Comparison of ENCODE assay signal across 15 cellular contexts in the genomic region with DNA sequence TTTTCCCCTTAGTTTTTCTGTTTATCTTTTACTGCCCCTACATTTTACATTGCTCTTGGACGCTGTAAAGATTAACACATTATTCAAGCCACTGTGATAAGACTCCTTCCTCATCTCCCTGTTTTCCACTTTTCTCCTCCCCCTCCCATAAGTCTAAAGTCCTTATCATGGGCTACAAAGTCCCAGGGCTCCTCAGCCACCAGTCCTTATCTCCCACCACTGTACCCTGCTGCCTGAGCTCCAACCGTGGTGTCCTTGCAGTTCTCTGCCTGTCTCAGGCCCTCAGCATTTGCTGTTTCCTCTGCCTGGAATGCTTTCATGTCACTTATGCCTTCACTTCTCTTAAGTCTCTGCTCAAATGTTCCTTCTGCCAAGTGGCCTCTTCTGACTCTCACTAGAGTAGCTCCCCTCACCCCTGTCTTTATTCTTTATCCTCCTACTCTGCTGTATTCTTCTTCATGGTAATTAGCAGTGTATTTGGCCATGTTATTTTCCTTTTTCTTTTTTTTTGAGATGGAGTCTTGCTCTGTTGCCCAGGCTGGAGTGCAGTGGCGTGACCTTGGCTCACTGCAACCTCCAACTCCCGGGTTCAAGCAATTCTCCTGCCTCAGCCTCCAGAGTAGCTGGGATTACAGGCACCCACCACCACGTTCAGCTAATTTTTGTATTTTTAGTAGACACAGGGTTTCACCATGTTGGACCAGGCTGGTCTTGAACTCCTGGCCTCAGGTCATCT. TPM values are rescaled to one million over a fixed set of nuclear protein-coding genes. Genes with fewer than 3 reads are reported as not detected.
A peak's percentile ranks its signal among the peaks of the same experiment; 100 is the strongest.
DNase-seq lines count a peak whose midpoint lies in the region; ATAC-seq, FAIRE-seq and TF ChIP-seq lines count a peak whose summit lies in the region.
"Had no signal": no experiment of that assay in that cellular context is flagged by ENCODE, and none has a peak within 500 bp of the region (broad histone marks: within the 10 kb centered on the region; RNA-seq: fewer than 3 reads in every experiment).

No MANE protein-coding gene starts in this region.

- no peaks in the 10 kb centered on the region for H3K4me1 ChIP-seq in small intestine (ENCODE audit: control insufficient read depth in 2 of 2, insufficient read depth in 1 of 2, low read depth in 1 of 2, low read length in 1 of 2)
- H3K4me1 ChIP-seq in breast epithelium, result no peaks in the 10 kb centered on the region

- peak overlapping the region; percentile 89 for H3K27ac Mint-ChIP-seq in activated CD4-positive, alpha-beta T cell treated with anti-CD3 and anti-CD28 coated beads, Interleukin-2, amount 10 ng/mL, durations not matched to agents 24 days and 14 days
- peak overlapping the region; percentile 88 for H3K27ac Mint-ChIP-seq in activated naive CD8-positive, alpha-beta T cell treated with anti-CD3 and anti-CD28 coated beads, Interleukin-2, amount 10 ng/mL, durations not matched to agents 7 days and 5 days

- TF ChIP-seq POLR2A in breast epithelium (IDR thresholded peaks at IDR 0.05), result no peak

- H3K27ac ChIP-seq in small intestine (ENCODE audit: low read depth in 1 of 2, low read length in 1 of 2) (peak overlapping the region in 1 of 2 donors; percentile 53), breast epithelium (no peak overlapping the region)
- H3K27ac ChIP-seq: thoracic aorta had no signal

- TF ChIP-seq CTCF in breast epithelium (IDR thresholded peaks at IDR 0.05), result no peak

- 63 to 74% (median 70%) methylated on average over 5 of the region's 5 CpGs for WGBS in small intestine, 3 donors

- H3K9me3 ChIP-seq in small intestine (ENCODE audit: control insufficient read depth, low read depth) (no peaks in the 10 kb centered on the region), breast epithelium (no peaks in the 10 kb centered on the region)
- H3K9me3 ChIP-seq: HAP-1, thoracic aorta had no signal

- H3K4me3 ChIP-seq in small intestine (ENCODE audit: low read depth in 1 of 2, low read length in 2 of 2) (no peak overlapping the region), breast epithelium (no peak overlapping the region)
- H3K4me3 ChIP-seq: HAP-1, thoracic aorta had no signal

- POLR2A ChIA-PET in activated naive CD8-positive, alpha-beta T cell treated with anti-CD3 and anti-CD28 coated beads, Interleukin-2, amount 10 ng/mL, durations not matched to agents 7 days and 5 days (lab: Charles Lee), result interaction anchor here (0.6 to 3.8 kb wide), 2 partner anchors 11 to 1662 kb away, joined by 3 to 14 read pairs; a partner anchor contains a TSS

- H3K36me3 ChIP-seq in small intestine (ENCODE audit: control insufficient read depth in 2 of 2, insufficient read depth in 2 of 2, low read length in 2 of 2) (peaks cover 7% of the 10 kb centered on the region in 2 donors), breast epithelium (peaks cover 8% of the 10 kb centered on the region)

- FAIRE-seq in small intestine (lab: Jason Lieb, UNC), result no peak

- H3K4me1 Mint-ChIP-seq in activated CD4-positive, alpha-beta T cell treated with anti-CD3 and anti-CD28 coated beads, Interleukin-2, amount 10 ng/mL, durations not matched to agents 24 days and 14 days, result peaks cover 19% of the 10 kb centered on the region
- H3K4me1 Mint-ChIP-seq in activated naive CD8-positive, alpha-beta T cell treated with anti-CD3 and anti-CD28 coated beads, Interleukin-2, amount 10 ng/mL, durations not matched to agents 7 days and 5 days, result peaks cover 15% of the 10 kb centered on the region

- ATAC-seq in activated naive CD8-positive, alpha-beta T cell treated with anti-CD3 and anti-CD28 coated beads, Interleukin-2, amount 10 ng/mL, durations not matched to agents 7 days and 5 days (ENCODE audit: low read depth), result no peak
- no peak for ATAC-seq in GM18909 (IDR thresholded peaks at IDR 0.05; ENCODE audit: poor library complexity, unreplicated experiment)

- H3K27me3 ChIP-seq in small intestine (ENCODE audit: control insufficient read depth in 2 of 2, insufficient read depth in 2 of 2, low read length in 2 of 2) (no peaks in the 10 kb centered on the region), breast epithelium (no peaks in the 10 kb centered on the region)

- DNase-seq in activated CD4-positive, alpha-beta T cell treated with anti-CD3 and anti-CD28 coated beads, Interleukin-2, amount 10 ng/mL, durations not matched to agents 24 days and 14 days, result no peak
- DNase-seq in activated CD4-positive, alpha-beta T cell treated with anti-CD3 and anti-CD28 coated beads, Interleukin-2, amount 50 U/mL, for 48 hours, result no peak
- DNase-seq in MV-4-11 (lab: John Stamatoyannopoulos, UW) (peak; percentile 38), small intestine (peak; percentile 68), breast epithelium (ENCODE audit: low spot score in 2 of 2) (no peak), pons (ENCODE audit: low spot score) (no peak)
- no peak for DNase-seq in activated naive CD8-positive, alpha-beta T cell treated with anti-CD3 and anti-CD28 coated beads, Interleukin-2, amount 10 ng/mL, durations not matched to agents 7 days and 5 days
- DNase-seq: cortex of kidney, DMS153, hypothalamus, NCI-H2227 treated with DMSO at 0.1 percent for 48 hours, occipital lobe had no signal

- H3K4me3 Mint-ChIP-seq in activated CD4-positive, alpha-beta T cell treated with anti-CD3 and anti-CD28 coated beads, Interleukin-2, amount 10 ng/mL, durations not matched to agents 24 days and 14 days, result peak overlapping the region; percentile 56
- H3K4me3 Mint-ChIP-seq in activated naive CD8-positive, alpha-beta T cell treated with anti-CD3 and anti-CD28 coated beads, Interleukin-2, amount 10 ng/mL, durations not matched to agents 7 days and 5 days, result peak overlapping the region; percentile 67

- H3K9me3 Mint-ChIP-seq in activated CD4-positive, alpha-beta T cell treated with anti-CD3 and anti-CD28 coated beads, Interleukin-2, amount 10 ng/mL, durations not matched to agents 24 days and 14 days, result no peaks in the 10 kb centered on the region
- no peaks in the 10 kb centered on the region for H3K9me3 Mint-ChIP-seq in activated naive CD8-positive, alpha-beta T cell treated with anti-CD3 and anti-CD28 coated beads, Interleukin-2, amount 10 ng/mL, durations not matched to agents 7 days and 5 days

- no peaks in the 10 kb centered on the region for H3K27me3 Mint-ChIP-seq in activated CD4-positive, alpha-beta T cell treated with anti-CD3 and anti-CD28 coated beads, Interleukin-2, amount 10 ng/mL, durations not matched to agents 24 days and 14 days
- H3K27me3 Mint-ChIP-seq in activated naive CD8-positive, alpha-beta T cell treated with anti-CD3 and anti-CD28 coated beads, Interleukin-2, amount 10 ng/mL, durations not matched to agents 7 days and 5 days, result no peaks in the 10 kb centered on the region

- H3K36me3 Mint-ChIP-seq in activated CD4-positive, alpha-beta T cell treated with anti-CD3 and anti-CD28 coated beads, Interleukin-2, amount 10 ng/mL, durations not matched to agents 24 days and 14 days (ENCODE audit: low read depth), result peaks cover 40% of the 10 kb centered on the region
- H3K36me3 Mint-ChIP-seq in activated naive CD8-positive, alpha-beta T cell treated with anti-CD3 and anti-CD28 coated beads, Interleukin-2, amount 10 ng/mL, durations not matched to agents 7 days and 5 days, result peaks cover 15% of the 10 kb centered on the region

- intact Hi-C loops in activated CD4-positive, alpha-beta T cell treated with anti-CD3 and anti-CD28 coated beads, Interleukin-2, amount 10 ng/mL, durations not matched to agents 24 days and 14 days (cut with micrococcal nuclease), result loop anchor here (10.0 kb wide), 2 partner anchors 66 to 106 kb away; no protein-coding TSS in a partner anchor
- intact Hi-C loops in breast epithelium (cut with DNase I; ENCODE audit: low total_unique reads), result no loop called here

RNA-seq across cellular contexts. Expression of a gene that starts 10.8 kb away (rescaled TPM):
- 31.8 and 33.7 TPM in 2 replicates for total RNA-seq in activated CD4-positive, alpha-beta T cell treated with anti-CD3 and anti-CD28 coated beads, Interleukin-2, amount 10 ng/mL, durations not matched to agents 24 days and 14 days
- 10 to 100 TPM; 37.7 to 38.5 TPM for total RNA-seq in activated naive CD8-positive, alpha-beta T cell treated with anti-CD3 and anti-CD28 coated beads, Interleukin-2, amount 10 ng/mL, durations not matched to agents 7 days and 5 days
- polyA plus RNA-seq in small intestine, result 1 to 10 TPM; 4.1 to 8.1 (median 6.5) TPM
- 10 to 100 TPM; 24.3 to 36.4 (median 30.2) TPM for total RNA-seq in breast epithelium

RNA-seq across cellular contexts. Expression of a gene that starts 17.7 kb away (rescaled TPM):
- 78.9 and 93.7 TPM in 2 replicates for total RNA-seq in activated CD4-positive, alpha-beta T cell treated with anti-CD3 and anti-CD28 coated beads, Interleukin-2, amount 10 ng/mL, durations not matched to agents 24 days and 14 days
- total RNA-seq in activated naive CD8-positive, alpha-beta T cell treated with anti-CD3 and anti-CD28 coated beads, Interleukin-2, amount 10 ng/mL, durations not matched to agents 7 days and 5 days, result 10 to 100 TPM; 61.2 to 67.6 TPM
- polyA plus RNA-seq in small intestine, result 10 to 100 TPM in 1 of 3 donors, 1 to 10 TPM in 2; 2.7 to 12.9 (median 2.9) TPM
- 10 to 100 TPM; 15.5 to 27.8 (median 22.6) TPM for total RNA-seq in breast epithelium

RNA-seq across cellular contexts. Expression of a gene that starts 20.9 kb away (rescaled TPM):
- 98.0 and 101 TPM in 2 replicates for total RNA-seq in activated CD4-positive, alpha-beta T cell treated with anti-CD3 and anti-CD28 coated beads, Interleukin-2, amount 10 ng/mL, durations not matched to agents 24 days and 14 days
- total RNA-seq in activated naive CD8-positive, alpha-beta T cell treated with anti-CD3 and anti-CD28 coated beads, Interleukin-2, amount 10 ng/mL, durations not matched to agents 7 days and 5 days, result 10 to 100 TPM; 76.9 to 80.0 TPM
- 10 to 100 TPM; 38.9 to 70.0 (median 40.0) TPM for polyA plus RNA-seq in small intestine
- total RNA-seq in breast epithelium, result 100 to 1,000 TPM; 111 to 148 (median 121) TPM

Comparison
In these comparisons a context has a peak if more than half of its experiments do, and no peak if none do; other contexts are left out.
1. DNase-seq: peak in MV-4-11 (single experiment) and small intestine (single experiment); none in activated CD4-positive, alpha-beta T cell treated with anti-CD3 and anti-CD28 coated beads, Interleukin-2, amount 10 ng/mL, durations not matched to agents 24 days and 14 days (single experiment), activated CD4-positive, alpha-beta T cell treated with anti-CD3 and anti-CD28 coated beads, Interleukin-2, amount 50 U/mL, for 48 hours (0 of 2), activated naive CD8-positive, alpha-beta T cell treated with anti-CD3 and anti-CD28 coated beads, Interleukin-2, amount 10 ng/mL, durations not matched to agents 7 days and 5 days (single experiment), breast epithelium (0 of 2) and pons (single experiment).